8 cellular contexts compared by ENCODE assay signal in the genomic region with DNA sequence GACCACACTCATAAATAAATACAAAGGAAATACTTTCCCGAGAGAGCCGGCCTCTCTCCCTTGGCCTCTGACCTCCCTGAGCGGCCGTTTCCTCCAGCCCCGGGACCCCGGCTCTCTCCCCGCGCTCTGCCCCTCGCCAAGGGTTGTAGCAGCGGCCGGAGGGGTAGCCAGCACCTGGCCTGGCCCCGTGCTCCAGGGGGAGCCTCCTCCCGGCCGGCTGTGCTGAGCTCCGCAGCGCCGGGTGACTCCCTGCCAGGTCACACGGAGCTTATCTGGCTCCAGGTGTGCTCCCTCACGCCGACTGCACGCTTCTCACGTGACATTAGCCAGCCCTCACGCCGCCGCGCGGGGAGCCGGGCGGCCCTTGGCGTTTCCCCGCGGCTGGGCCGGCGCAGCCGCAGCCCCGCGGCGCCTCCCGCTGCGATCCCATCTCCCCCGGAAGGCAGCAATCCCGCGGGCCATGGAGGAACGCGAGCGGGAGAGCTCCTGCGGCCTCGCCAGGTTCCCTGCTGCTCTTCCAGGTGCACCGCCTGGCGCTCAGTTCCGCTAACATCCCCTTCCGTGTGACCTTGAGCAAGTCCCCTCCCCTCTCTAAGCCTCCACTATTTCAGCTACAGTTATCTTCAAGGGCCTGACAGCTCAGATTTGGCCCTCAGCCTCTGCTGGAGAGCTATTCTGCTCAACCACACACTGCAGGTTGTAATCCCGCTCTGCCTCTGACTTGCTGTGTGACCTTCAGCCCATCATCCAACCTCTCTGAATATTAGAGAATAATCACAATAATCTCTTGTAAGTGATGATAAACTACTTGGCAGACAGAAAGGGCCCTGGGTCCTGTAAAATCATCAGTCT. TPM values are rescaled to one million over a fixed set of nuclear protein-coding genes. Genes with fewer than 3 reads are reported as not detected.
DNase-seq lines count a peak whose midpoint lies in the region; ATAC-seq lines count a peak whose summit lies in the region.

No MANE protein-coding gene starts in this region.

- H3K4me3 ChIP-seq in mesendoderm (ENCODE audit: low read length) = peak overlapping the region; percentile 30

- H2BK15ac ChIP-seq in mesendoderm (replicated peaks; ENCODE audit: low read depth) = no peak overlapping the region

- peaks cover 5% of the 10 kb centered on the region for H3K36me3 Mint-ChIP-seq in stimulated activated effector memory CD8-positive, alpha-beta T cell treated with anti-CD3 and anti-CD28 coated beads, Interleukin-12 subunit alpha, Interleukin-12 subunit beta, amount 100 ng/mL, for 72 hours

- no peaks in the 10 kb centered on the region for H3K27me3 ChIP-seq in mesendoderm (ENCODE audit: insufficient read depth, low read length, poor library complexity)

- peak overlapping the region; percentile 73 for H3K4me2 ChIP-seq in mesendoderm (ENCODE audit: low read length)

- H2BK120ac ChIP-seq in mesendoderm (ENCODE audit: low read depth, low read length) = no peak overlapping the region

- peak overlapping the region; percentile 84 for H3K56ac ChIP-seq in mesendoderm (ENCODE audit: low read length)

- in situ Hi-C loops in Caki2 (cut with HindIII; ENCODE audit: low pct_unique_long_range_greater_than_20kb, low sequenced_read_pairs) = no loop called here

- DNase-seq in Caki2 (ENCODE audit: low read depth) = peak; percentile 41
- peak; percentile 74 for DNase-seq in NCI-H510A (lab: John Stamatoyannopoulos, UW)
- peak; percentile 44 to 45 for DNase-seq in activated CD4-positive, alpha-beta T cell treated with anti-CD3 and anti-CD28 coated beads, Interleukin-2, amount 50 U/mL, for 24 hours (ENCODE audit: low read depth in 1 of 2, low spot score in 1 of 2)
- DNase-seq in effector CD4-positive, alpha-beta T cell = peak; percentile 50
- DNase-seq in mesendoderm = peak; percentile 77
- DNase-seq in stimulated activated effector memory CD8-positive, alpha-beta T cell treated with anti-CD3 and anti-CD28 coated beads, Interleukin-12 subunit alpha, Interleukin-12 subunit beta, amount 100 ng/mL, for 72 hours (ENCODE audit: low spot score in 2 of 2) = peak; percentile 30 to 70
- DNase-seq in dedifferentiated amniotic fluid mesenchymal stem cell (ENCODE audit: extremely low spot score) = no peak

- ATAC-seq in HG02678 (IDR thresholded peaks at IDR 0.05; ENCODE audit: unreplicated experiment) = peak; percentile 51
- ATAC-seq in stimulated activated effector memory CD8-positive, alpha-beta T cell treated with anti-CD3 and anti-CD28 coated beads, Interleukin-12 subunit alpha, Interleukin-12 subunit beta, amount 100 ng/mL, for 72 hours = peak; percentile 52

- peaks cover 14% of the 10 kb centered on the region for H3K4me1 ChIP-seq in mesendoderm (ENCODE audit: control insufficient read depth, low read depth, low read length)

- peak overlapping the region; percentile 90 for H3K4me3 Mint-ChIP-seq in stimulated activated effector memory CD8-positive, alpha-beta T cell treated with anti-CD3 and anti-CD28 coated beads, Interleukin-12 subunit alpha, Interleukin-12 subunit beta, amount 100 ng/mL, for 72 hours

- no peak overlapping the region for H4K8ac ChIP-seq in mesendoderm (ENCODE audit: low read depth, low read length)

- WGBS in mesendoderm (ENCODE audit: extremely low coverage, insufficient coverage, low lambda C conversion rate) = no CpG with 5 or more reads among the region's 53 CpGs

- no peaks in the 10 kb centered on the region for H3K79me1 ChIP-seq in mesendoderm (ENCODE audit: low read length)

- H3K9me3 Mint-ChIP-seq in stimulated activated effector memory CD8-positive, alpha-beta T cell treated with anti-CD3 and anti-CD28 coated beads, Interleukin-12 subunit alpha, Interleukin-12 subunit beta, amount 100 ng/mL, for 72 hours = no peaks in the 10 kb centered on the region

- H3K9ac ChIP-seq in mesendoderm (ENCODE audit: low read length) = peak overlapping the region; percentile 65

- peak overlapping the region; percentile 86 for H3K18ac ChIP-seq in mesendoderm (ENCODE audit: low read length)

- H3K4ac ChIP-seq in mesendoderm (ENCODE audit: low read depth, low read length) = no peak overlapping the region

- no peaks in the 10 kb centered on the region for H3K79me2 ChIP-seq in mesendoderm (ENCODE audit: control insufficient read depth, insufficient read depth, low read length)

- H3K36me3 ChIP-seq in mesendoderm (ENCODE audit: control insufficient read depth, insufficient read depth, low read length) = no peaks in the 10 kb centered on the region

- peak overlapping the region; percentile 40 for H3K27ac ChIP-seq in mesendoderm (ENCODE audit: low read depth, low read length)

- H3K4me1 Mint-ChIP-seq in stimulated activated effector memory CD8-positive, alpha-beta T cell treated with anti-CD3 and anti-CD28 coated beads, Interleukin-12 subunit alpha, Interleukin-12 subunit beta, amount 100 ng/mL, for 72 hours = peaks cover 43% of the 10 kb centered on the region

- H2BK5ac ChIP-seq in mesendoderm (ENCODE audit: low read length) = no peak overlapping the region

- H4K5ac ChIP-seq in mesendoderm (ENCODE audit: low read length) = no peak overlapping the region

- H3K27ac Mint-ChIP-seq in stimulated activated effector memory CD8-positive, alpha-beta T cell treated with anti-CD3 and anti-CD28 coated beads, Interleukin-12 subunit alpha, Interleukin-12 subunit beta, amount 100 ng/mL, for 72 hours = peak overlapping the region; percentile 97

- H2AK5ac ChIP-seq in mesendoderm (ENCODE audit: low read length) = no peak overlapping the region

- no peak overlapping the region for H3K23ac ChIP-seq in mesendoderm (ENCODE audit: low read length)

RNA-seq across cellular contexts. Expression of a gene that starts 3.5 kb away (rescaled TPM):
- total RNA-seq in Caki2 (2014; rRNA removed; shearing (Covaris generic); ENCODE audit: low replicate concordance) = 10.6 and 13.3 TPM in 2 replicates
- polyA plus RNA-seq in mesendoderm (2013, experiment 1 of 2) = 12.7 TPM
- polyA plus RNA-seq in mesendoderm (2013, experiment 2 of 2) = 11.4 TPM
